In genomic region chr17:63698381-63698885, GRCh38 we compare ENCODE assay signal across 8 cellular contexts. TPM values are rescaled to one million over a fixed set of nuclear protein-coding genes. Genes with fewer than 3 reads are reported as not detected.
DNase-seq lines count a peak whose midpoint lies in the region; ATAC-seq and TF ChIP-seq lines count a peak whose summit lies in the region.

No MANE protein-coding gene starts in this region.

- DNase-seq in BJ (ENCODE audit: low read depth): no peak
- DNase-seq in MM.1S: peak; percentile 8
- no peak for DNase-seq in breast epithelium (ENCODE audit: low spot score in 2 of 2)
- no peak for DNase-seq in naive B cell
- no peak for DNase-seq in iPS-NIHi11 (ENCODE audit: low spot score)
- DNase-seq in islet precursor cell: no peak

- H3F3A ChIP-seq in MM.1S (ENCODE audit: insufficient read depth, low read length): no peaks in the 10 kb centered on the region

- H3K4me3 ChIP-seq in BJ (ENCODE audit: low read depth, low read length) (peak overlapping the region; percentile 46; the same call in 1 of the 2 replicates), MM.1S (ENCODE audit: low read length) (peak overlapping the region; percentile 56), breast epithelium (peak overlapping the region; percentile 54 to 69 (median 68))

- H3K27me3 ChIP-seq in BJ (ENCODE audit: control insufficient read depth, insufficient read depth, low read length): no peaks in the 10 kb centered on the region
- no peaks in the 10 kb centered on the region for H3K27me3 ChIP-seq in MM.1S (replicated peaks; ENCODE audit: insufficient read depth, low read length)
- no peaks in the 10 kb centered on the region for H3K27me3 ChIP-seq in breast epithelium

- peaks cover 0 to 10% of the 10 kb centered on the region in 2 donors for H3K36me3 Mint-ChIP-seq in naive B cell

- POLR2A ChIA-PET in BJ (lab: Charles Lee): no interaction called here

- H3K36me3 ChIP-seq in BJ (ENCODE audit: control insufficient read depth, insufficient read depth, low read length) (peaks cover 1% of the 10 kb centered on the region), MM.1S (replicated peaks; ENCODE audit: insufficient read depth, low read length) (no peaks in the 10 kb centered on the region), breast epithelium (no peaks in the 10 kb centered on the region)

- no peak for TF ChIP-seq POLR2A in breast epithelium (IDR thresholded peaks at IDR 0.05)

- CTCF ChIA-PET in BJ (lab: Yijun Ruan, JAX): interaction anchor here (0.7 to 1.6 kb wide), 2 partner anchors 9 to 264 kb away, joined by 3 to 5 read pairs; no protein-coding TSS in a partner anchor

- no peaks in the 10 kb centered on the region for H3K9me2 ChIP-seq in MM.1S (replicated peaks; ENCODE audit: insufficient read depth, low read length)

- H3K27me3 Mint-ChIP-seq in naive B cell: no peaks in the 10 kb centered on the region

- no peak overlapping the region for H3K9ac ChIP-seq in MM.1S (ENCODE audit: low read length)

- no peak for TF ChIP-seq CTCF in BJ (IDR thresholded peaks at IDR 0.05; ENCODE audit: insufficient read depth, low read depth, low read length)
- TF ChIP-seq CTCF in MM.1S (IDR thresholded peaks at IDR 0.05; ENCODE audit: low read length): no peak
- TF ChIP-seq CTCF in breast epithelium (IDR thresholded peaks at IDR 0.05): no peak

- H3K9me3 ChIP-seq in MM.1S (replicated peaks; ENCODE audit: insufficient read depth, low read length) (no peaks in the 10 kb centered on the region), breast epithelium (no peaks in the 10 kb centered on the region)

- H3K27ac ChIP-seq in MM.1S (ENCODE audit: low read length): no peak overlapping the region
- peak overlapping the region; percentile 52 for H3K27ac ChIP-seq in breast epithelium

- peaks cover 0 to 2% (median 0%) of the 10 kb centered on the region in 7 donors for H3K9me3 Mint-ChIP-seq in naive B cell

- peak overlapping the region; percentile 91 to 99 (median 98) for H3K4me3 Mint-ChIP-seq in naive B cell

- ATAC-seq in naive B cell (ENCODE audit: low read depth in 2 of 2) (no peak), HG03039 (IDR thresholded peaks at IDR 0.05; ENCODE audit: unreplicated experiment) (no peak), HG03280 (IDR thresholded peaks at IDR 0.05; ENCODE audit: unreplicated experiment) (no peak)

- peak overlapping the region; percentile 74 to 99 (median 98) for H3K27ac Mint-ChIP-seq in naive B cell

- peaks cover 5% of the 10 kb centered on the region for H3K4me1 ChIP-seq in MM.1S (ENCODE audit: low read length)
- peaks cover 0 to 8% of the 10 kb centered on the region in 2 donors for H3K4me1 ChIP-seq in breast epithelium

- no peaks in the 10 kb centered on the region for H3K79me2 ChIP-seq in MM.1S (ENCODE audit: low read length)

- H4K20me1 ChIP-seq in MM.1S (ENCODE audit: insufficient read depth, low read length): no peaks in the 10 kb centered on the region

- peak overlapping the region; percentile 71 for H3K4me2 ChIP-seq in MM.1S (ENCODE audit: low read depth, low read length)

- intact Hi-C loops in breast epithelium (cut with DNase I; ENCODE audit: low total_unique reads): loop anchor here (5.0 kb wide), 1 partner anchor 139 kb away; no protein-coding TSS in a partner anchor

- H2AFZ ChIP-seq in MM.1S (ENCODE audit: low read length): 0 out of 2 replicates have a peak overlapping the region, but pooled peaks have one; percentile 56

- H3K4me1 Mint-ChIP-seq in naive B cell: peaks cover 60 to 71% (median 62%) of the 10 kb centered on the region in 3 donors

RNA-seq across cellular contexts. Expression of gene LIMD2, which starts 1.5 kb away (rescaled TPM):
- polyA plus RNA-seq in BJ (2011; rRNA removed) (7.9 and 13.8 TPM in 2 replicates), naive B cell (ENCODE audit: low read depth in 6 of 6) (100 to 1,000 TPM; 557 to 994 (median 667) TPM)
- 2.2 and 2.8 TPM in 2 replicates for polyA minus RNA-seq in BJ (2011; rRNA and poly(A)+ RNA removed)
- 10 to 100 TPM in 1 of 3 donors, 1 to 10 TPM in 2; 6.1 to 10.5 (median 7.2) TPM for total RNA-seq in breast epithelium

RNA-seq across cellular contexts. Expression of gene STRADA, which starts 43.2 kb away (rescaled TPM):
- polyA plus RNA-seq in BJ (2011; rRNA removed) (21.0 and 30.9 TPM in 2 replicates), naive B cell (ENCODE audit: low read depth in 6 of 6) (10 to 100 TPM; 21.1 to 33.2 (median 26.3) TPM)
- polyA minus RNA-seq in BJ (2011; rRNA and poly(A)+ RNA removed): 13.0 and 14.6 TPM in 2 replicates
- 10 to 100 TPM; 25.9 to 33.8 (median 26.2) TPM for total RNA-seq in breast epithelium

Comparison
In these comparisons a context has a peak if more than half of its experiments do, and no peak if none do; other contexts are left out.
1. RNA of gene LIMD2, which starts 1.5 kb away (polyA plus RNA-seq): 557 to 994 TPM in naive B cell; 7.9 to 13.8 TPM in BJ; every median in the first group is over 10 times any median in the second.
2. Peak in every context shown above with its lines, with median percentiles within 50 percentile points of each other: H3K4me3 ChIP-seq.